In the genomic region with DNA sequence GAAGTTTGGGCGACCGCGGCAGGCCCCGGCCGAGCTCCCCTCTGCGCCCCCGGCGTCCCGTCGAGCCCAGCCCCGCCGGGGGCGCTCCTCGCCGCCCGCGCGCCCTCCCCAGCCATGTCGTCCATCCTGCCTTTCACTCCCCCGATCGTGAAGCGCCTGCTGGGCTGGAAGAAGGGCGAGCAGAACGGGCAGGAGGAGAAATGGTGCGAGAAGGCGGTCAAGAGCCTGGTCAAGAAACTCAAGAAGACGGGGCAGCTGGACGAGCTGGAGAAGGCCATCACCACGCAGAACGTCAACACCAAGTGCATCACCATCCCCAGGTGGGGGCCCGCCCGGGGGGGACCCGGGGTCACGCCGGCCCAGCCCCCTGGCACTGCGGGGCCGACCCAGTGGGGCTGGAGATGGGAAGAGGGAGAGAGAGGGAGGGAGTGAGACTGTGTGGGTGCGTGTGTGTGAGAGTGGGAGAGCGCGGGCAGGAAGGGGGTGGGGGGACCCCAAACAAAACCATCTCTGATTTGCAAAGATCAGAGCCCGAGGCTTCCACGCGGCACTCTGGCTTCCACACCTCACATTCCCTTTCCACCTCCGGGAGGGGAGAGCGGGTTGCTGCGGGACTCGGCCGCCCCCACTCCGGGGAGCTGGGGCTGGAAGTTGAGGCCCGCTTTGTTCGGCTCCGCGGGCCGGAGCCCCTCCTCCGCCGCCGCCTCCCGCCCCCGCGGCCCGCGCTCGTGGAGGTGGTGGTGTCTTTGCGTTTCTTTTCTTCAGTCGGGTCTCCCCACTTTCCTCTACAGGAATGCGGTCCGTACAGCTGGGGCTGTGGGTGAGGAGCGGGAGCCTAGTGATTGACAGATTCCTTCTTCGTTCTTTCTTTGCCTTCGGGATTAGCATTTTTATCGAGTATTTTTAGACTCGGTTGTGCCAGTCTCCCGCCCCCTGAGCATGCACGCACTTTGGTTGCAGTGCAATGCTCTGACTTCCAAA, we compare ENCODE assay signal across 8 cellular contexts. TPM values are rescaled to one million over a fixed set of nuclear protein-coding genes. Genes with fewer than 3 reads are reported as not detected.
A peak's percentile ranks its signal among the peaks of the same experiment; 100 is the strongest.
DNase-seq lines count a peak whose midpoint lies in the region; ATAC-seq and TF ChIP-seq lines count a peak whose summit lies in the region.

No MANE protein-coding gene starts in this region.

- H3K36me3 ChIP-seq in H7 (replicated peaks; ENCODE audit: control insufficient read depth, insufficient read depth, low read length) (no peaks in the 10 kb centered on the region; the same call in 1 of the 2 replicates), aorta (ENCODE audit: control insufficient read depth in 1 of 2, insufficient read depth in 2 of 2, low read length in 1 of 2) (no peaks in the 10 kb centered on the region)

- intact Hi-C loops in dorsolateral prefrontal cortex (cut with DNase I) (loop anchor here in 1 of 2 donors (5.0 kb wide), 1 partner anchor 39 kb away; no protein-coding TSS in a partner anchor), aorta (cut with DNase I) (loop anchor here (5.0 kb wide), 3 partner anchors 41 to 186 kb away; a partner anchor contains a TSS)

- H3K27ac ChIP-seq in dorsolateral prefrontal cortex: peak overlapping the region in 54 of 59 donors; percentile 24 to 91 (median 77)
- peak overlapping the region; percentile 57 to 97 for H3K27ac ChIP-seq in aorta (ENCODE audit: low read depth in 1 of 2, low read length in 2 of 2)

- 0 to 1% methylated on average over 70 to 74 of the region's 74 CpGs for WGBS in aorta, 2 donors

- CTCF ChIA-PET in AG04449 (lab: Yijun Ruan, JAX): interaction anchor here (1.2 to 2.5 kb wide), 5 partner anchors 14 to 238 kb away, joined by 3 to 7 read pairs (median 5); no protein-coding TSS in a partner anchor

- POLR2A ChIA-PET in AG04449 (lab: Yijun Ruan, JAX): interaction anchor here (0.8 to 1.7 kb wide), 10 partner anchors 9 to 188 kb away, joined by 3 to 8 read pairs (median 4); no protein-coding TSS in a partner anchor

- TF ChIP-seq CTCF in AG04449 (IDR thresholded peaks at IDR 0.05; ENCODE audit: insufficient read depth, low read length, missing control alignments) (no peak), dorsolateral prefrontal cortex (IDR thresholded peaks at IDR 0.05 in 54 of 56, conservative IDR thresholded peaks at IDR 0.05 in 2 of 56; ENCODE audit: low read depth in 1 of 56, partially characterized antibody in 56 of 56) (no peak)

- H3K4me3 ChIP-seq in AG04449 (ENCODE audit: low read depth, low read length) (peak overlapping the region; percentile 92), H7 (ENCODE audit: insufficient read depth, low read depth, low read length) (peak overlapping the region; percentile 96), dorsolateral prefrontal cortex (peak overlapping the region; percentile 54 to 85 (median 75)), aorta (ENCODE audit: low read length in 2 of 2) (peak overlapping the region; percentile 69 to 94)

- ATAC-seq in aorta (ENCODE audit: low FRiP score) (no peak), GM19452 (IDR thresholded peaks at IDR 0.05; ENCODE audit: unreplicated experiment) (no peak)

- H3K9me3 ChIP-seq in aorta (ENCODE audit: control insufficient read depth, low read length): no peaks in the 10 kb centered on the region

- H3K27me3 ChIP-seq in H7 (ENCODE audit: control insufficient read depth, insufficient read depth, low read length) (peaks cover 10% of the 10 kb centered on the region; the same call in 1 of the 2 replicates), dorsolateral prefrontal cortex (no peaks in the 10 kb centered on the region), aorta (ENCODE audit: control insufficient read depth in 1 of 2, insufficient read depth in 2 of 2, low read length in 1 of 2) (no peaks in the 10 kb centered on the region)

- peaks cover 0 to 13% of the 10 kb centered on the region in 2 donors for H3K4me1 ChIP-seq in aorta (ENCODE audit: control insufficient read depth in 1 of 2, insufficient read depth in 2 of 2, low read length in 2 of 2)

- DNase-seq in AG04449 (ENCODE audit: low read depth, low spot score) (no peak), H7 (peak; percentile 76), T-helper 9 cell (peak; percentile 14), dorsolateral prefrontal cortex (no peak), myocyte (ENCODE audit: low read depth) (peak; percentile 54), aorta (peak; percentile 57 to 76), midbrain (lab: John Stamatoyannopoulos, UW) (no peak)

RNA-seq across cellular contexts. Expression of a gene that starts 0.9 kb away (rescaled TPM):
- total RNA-seq in H7 (2014; rRNA removed; shearing (Covaris generic)): 29.2 and 30.8 TPM in 2 replicates
- total RNA-seq in dorsolateral prefrontal cortex: 10 to 100 TPM; 14.8 to 63.4 (median 37.5) TPM
- total RNA-seq in myocyte: 24.4 and 31.0 TPM in 2 replicates
- 28.7 TPM for polyA plus RNA-seq in myocyte (2012)
- total RNA-seq in aorta: 10 to 100 TPM; 65.9 to 90.8 TPM
- polyA plus RNA-seq in aorta: 10 to 100 TPM in 1 of 2 donors, 1 to 10 TPM in 1; 7.1 to 44.1 TPM

Comparison
In these comparisons a context has a peak if more than half of its experiments do, and no peak if none do; other contexts are left out.
1. DNase-seq: peak in H7 (single experiment), T-helper 9 cell (single experiment), myocyte (single experiment) and aorta (2 of 2); none in AG04449 (single experiment), dorsolateral prefrontal cortex (0 of 10) and midbrain (single experiment).
2. Peak in every context shown above with its lines, with median percentiles within 50 percentile points of each other: H3K4me3 ChIP-seq.